In genomic region chr5:52808316-52808901, GRCh38 we compare ENCODE assay signal across 24 cellular contexts. TPM values are rescaled to one million over a fixed set of nuclear protein-coding genes. Genes with fewer than 3 reads are reported as not detected.
DNase-seq lines count a peak whose midpoint lies in the region; ATAC-seq, FAIRE-seq and TF ChIP-seq lines count a peak whose summit lies in the region.
"Had no signal": no experiment of that assay in that cellular context is flagged by ENCODE, and none has a peak within 500 bp of the region (broad histone marks: within the 10 kb centered on the region; RNA-seq: fewer than 3 reads in every experiment).

No MANE protein-coding gene starts in this region.

- ATAC-seq in pancreas (peak in 1 of 4 donors; percentile 42), esophagus mucosa (no peak)
- ATAC-seq: activated CD8-positive, alpha-beta memory T cell treated with anti-CD3 and anti-CD28 coated beads, Interleukin-2, amount 10 ng/mL, durations not matched to agents 7 days and 5 days; activated naive CD4-positive, alpha-beta T cell treated with anti-CD3 and anti-CD28 coated beads, Interleukin-2, amount 50 U/mL, for 72 hours; activated T-helper 17 cell treated with anti-CD3 and anti-CD28 coated beads, Interleukin-2, amount 50 U/mL, for 72 hours; T-helper 17 cell; upper lobe of right lung had no signal

- no peak overlapping the region for H2AFZ ChIP-seq in astrocyte (ENCODE audit: low read depth, low read length)

- H3K4me3 Mint-ChIP-seq in astrocyte (ENCODE audit: unreplicated experiment) (no peak overlapping the region), CD14-positive monocyte (no peak overlapping the region)
- H3K4me3 Mint-ChIP-seq: activated CD4-positive, alpha-beta T cell treated with anti-CD3 and anti-CD28 coated beads, Interleukin-2, amount 10 ng/mL, durations not matched to agents 7 days and 5 days; activated CD8-positive, alpha-beta memory T cell treated with anti-CD3 and anti-CD28 coated beads, Interleukin-2, amount 10 ng/mL, durations not matched to agents 7 days and 5 days; activated T-helper 17 cell treated with anti-CD3 and anti-CD28 coated beads, Interleukin-2, amount 50 U/mL, for 72 hours; brain; endodermal cell; IgD-negative memory B cell; T-helper 17 cell had no signal

- H3K4me3 ChIP-seq in astrocyte (ENCODE audit: insufficient read depth, low read depth, low read length) (no peak overlapping the region), pancreas (no peak overlapping the region), Peyer's patch (no peak overlapping the region)
- H3K4me3 ChIP-seq: lower lobe of right lung, upper lobe of right lung had no signal

- TF ChIP-seq POLR2A in Peyer's patch (IDR thresholded peaks at IDR 0.05), result no peak

- WGBS in pancreas, 2 donors, result 53 to 68% methylated on average over 2 of the region's 2 CpGs

- H4K20me1 ChIP-seq in astrocyte (ENCODE audit: insufficient read depth, low read length), result peaks cover 17% of the 10 kb centered on the region

- H3K27ac Mint-ChIP-seq in astrocyte (ENCODE audit: unreplicated experiment) (no peak overlapping the region), CD14-positive monocyte (peak overlapping the region in 1 of 7 donors; percentile 99)
- H3K27ac Mint-ChIP-seq: activated CD4-positive, alpha-beta T cell treated with anti-CD3 and anti-CD28 coated beads, Interleukin-2, amount 10 ng/mL, durations not matched to agents 7 days and 5 days; activated naive CD4-positive, alpha-beta T cell treated with anti-CD3 and anti-CD28 coated beads, Interleukin-2, amount 50 U/mL, for 72 hours; activated T-helper 17 cell treated with anti-CD3 and anti-CD28 coated beads, Interleukin-2, amount 50 U/mL, for 72 hours; brain; endodermal cell; IgD-negative memory B cell; T-helper 17 cell had no signal

- DNase-seq in EH (ENCODE audit: low read depth), result peak; percentile 72
- DNase-seq in astrocyte (ENCODE audit: low read depth), result peak; percentile 57
- peak; percentile 78 for DNase-seq in iris pigment epithelial cell (ENCODE audit: low read depth)
- DNase-seq in pancreas, result no peak
- DNase-seq in Peyer's patch, result no peak
- no peak for DNase-seq in stimulated activated CD4-positive, alpha-beta T cell treated with anti-CD3 and anti-CD28 coated beads, Interleukin-12 subunit alpha, Interleukin-12 subunit beta, amount 100 ng/mL, for 4 hours
- no peak for DNase-seq in CD14-positive monocyte (ENCODE audit: low spot score)
- DNase-seq: activated CD4-positive, alpha-beta T cell treated with anti-CD3 and anti-CD28 coated beads, Interleukin-2, amount 10 ng/mL, durations not matched to agents 7 days and 5 days; activated CD8-positive, alpha-beta memory T cell treated with anti-CD3 and anti-CD28 coated beads, Interleukin-2, amount 10 ng/mL, durations not matched to agents 7 days and 5 days; Caco-2; endodermal cell; GOT3; lower lobe of right lung; NCI-H510A; nucleus accumbens; T-helper 17 cell; upper lobe of right lung had no signal

- no peaks in the 10 kb centered on the region for H3K27me3 Mint-ChIP-seq in astrocyte (ENCODE audit: low read depth, unreplicated experiment)
- no peaks in the 10 kb centered on the region for H3K27me3 Mint-ChIP-seq in CD14-positive monocyte (ENCODE audit: low read depth in 3 of 3)
- H3K27me3 Mint-ChIP-seq: activated CD8-positive, alpha-beta memory T cell treated with anti-CD3 and anti-CD28 coated beads, Interleukin-2, amount 10 ng/mL, durations not matched to agents 7 days and 5 days; activated T-helper 17 cell treated with anti-CD3 and anti-CD28 coated beads, Interleukin-2, amount 50 U/mL, for 72 hours; IgD-negative memory B cell; T-helper 17 cell had no signal

- H3K27me3 ChIP-seq in astrocyte (ENCODE audit: insufficient read depth, low read length), result no peaks in the 10 kb centered on the region
- H3K27me3 ChIP-seq in pancreas, result no peaks in the 10 kb centered on the region
- H3K27me3 ChIP-seq in Peyer's patch, result no peaks in the 10 kb centered on the region
- H3K27me3 ChIP-seq: upper lobe of right lung had no signal

- no peak for TF ChIP-seq CTCF in astrocyte (IDR thresholded peaks at IDR 0.05; ENCODE audit: insufficient read depth, low read depth, low read length)
- no peak for TF ChIP-seq CTCF in pancreas (IDR thresholded peaks at IDR 0.05)
- no peak for TF ChIP-seq CTCF in Peyer's patch (IDR thresholded peaks at IDR 0.05)
- TF ChIP-seq CTCF in CD14-positive monocyte (IDR thresholded peaks at IDR 0.05), result no peak

- H3K4me1 Mint-ChIP-seq in astrocyte (ENCODE audit: low read depth, unreplicated experiment) (peaks cover 45% of the 10 kb centered on the region), CD14-positive monocyte (peaks cover 51% of the 10 kb centered on the region)

- H3K27ac ChIP-seq in astrocyte (ENCODE audit: low read depth, low read length) (no peak overlapping the region), pancreas (no peak overlapping the region), Peyer's patch (peak overlapping the region in 2 of 4 donors; percentile 37 to 58)
- H3K27ac ChIP-seq: lower lobe of right lung, upper lobe of right lung, VCaP had no signal

- FAIRE-seq in astrocyte (lab: Jason Lieb, UNC) (peak; percentile 39), pancreas (lab: Jason Lieb, UNC) (peak; percentile 85)
- FAIRE-seq: colon had no signal

- H3K9me3 Mint-ChIP-seq in astrocyte (ENCODE audit: unreplicated experiment) (no peaks in the 10 kb centered on the region), CD14-positive monocyte (peaks cover 0 to 3% (median 0%) of the 10 kb centered on the region in 7 donors)
- H3K9me3 Mint-ChIP-seq: activated CD4-positive, alpha-beta T cell treated with anti-CD3 and anti-CD28 coated beads, Interleukin-2, amount 10 ng/mL, durations not matched to agents 7 days and 5 days; activated naive CD4-positive, alpha-beta T cell treated with anti-CD3 and anti-CD28 coated beads, Interleukin-2, amount 50 U/mL, for 72 hours; activated T-helper 17 cell treated with anti-CD3 and anti-CD28 coated beads, Interleukin-2, amount 50 U/mL, for 72 hours; brain; endodermal cell had no signal

- H3K4me1 ChIP-seq in astrocyte (ENCODE audit: insufficient read depth, low read length) (peaks cover 23% of the 10 kb centered on the region), pancreas (peaks cover 0 to 3% (median 0%) of the 10 kb centered on the region in 3 donors), Peyer's patch (peaks cover 0 to 20% (median 0%) of the 10 kb centered on the region in 4 donors)

- no peak overlapping the region for H3K4me2 ChIP-seq in astrocyte (ENCODE audit: low read length)

- intact Hi-C loops in pancreas (cut with DNase I) (no loop called here), CD14-positive monocyte (cut with micrococcal nuclease) (no loop called here)

- H3K9me3 ChIP-seq in astrocyte (ENCODE audit: insufficient read depth, low read depth, low read length) (no peaks in the 10 kb centered on the region), pancreas (no peaks in the 10 kb centered on the region), Peyer's patch (no peaks in the 10 kb centered on the region)
- H3K9me3 ChIP-seq: Caco-2, lower lobe of right lung, upper lobe of right lung had no signal

- peaks cover 26% of the 10 kb centered on the region for H3K79me2 ChIP-seq in astrocyte (ENCODE audit: insufficient read depth, low read length)

- no peak overlapping the region for H3K9ac ChIP-seq in astrocyte (ENCODE audit: low read length)

- peaks cover 5% of the 10 kb centered on the region for H3K36me3 Mint-ChIP-seq in astrocyte (ENCODE audit: low read depth, unreplicated experiment)
- H3K36me3 Mint-ChIP-seq in CD14-positive monocyte, result peaks cover 3 to 4% of the 10 kb centered on the region in 2 donors

- H3K36me3 ChIP-seq in astrocyte (ENCODE audit: insufficient read depth, low read length) (peaks cover 2% of the 10 kb centered on the region), pancreas (no peaks in the 10 kb centered on the region), Peyer's patch (no peaks in the 10 kb centered on the region)
- H3K36me3 ChIP-seq: lower lobe of right lung, upper lobe of right lung had no signal

RNA-seq across cellular contexts. Expression of gene ITGA1, which starts 20.7 kb away (rescaled TPM):
- total RNA-seq in astrocyte (73.7 and 83.1 TPM in 2 replicates), pancreas (10 to 100 TPM in 2 of 6 donors, 1 to 10 TPM in 4; 3.2 to 18.3 (median 6.5) TPM), Peyer's patch (10 to 100 TPM; 21.2 to 49.5 (median 43.1) TPM), esophagus mucosa (5.1 TPM)
- polyA plus RNA-seq in pancreas (1 to 10 TPM; 1.9 to 4.3 TPM), CD14-positive monocyte (under 1 TPM; 0.79 to 0.89 TPM)
- polyA plus RNA-seq: IgD-negative memory B cell had no signal

RNA-seq across cellular contexts. Expression of gene PELO, which starts 20.7 kb away (rescaled TPM):
- 75.2 and 75.8 TPM in 2 replicates for total RNA-seq in astrocyte
- total RNA-seq in pancreas, result 10 to 100 TPM in 2 of 6 donors, 1 to 10 TPM in 4; 6.0 to 12.2 (median 8.2) TPM
- 1 to 10 TPM; 2.0 to 7.3 TPM for polyA plus RNA-seq in pancreas
- total RNA-seq in Peyer's patch, result 10 to 100 TPM; 10.2 to 22.3 (median 12.9) TPM
- 7.6 TPM for total RNA-seq in esophagus mucosa
- 1 to 10 TPM; 1.8 to 2.1 TPM for polyA plus RNA-seq in CD14-positive monocyte

Comparison
In these comparisons a context has a peak if more than half of its experiments do, and no peak if none do; other contexts are left out.
1. DNase-seq: peak in EH (single experiment), astrocyte (single experiment) and iris pigment epithelial cell (single experiment); none in pancreas (0 of 6), Peyer's patch (0 of 3), stimulated activated CD4-positive, alpha-beta T cell treated with anti-CD3 and anti-CD28 coated beads, Interleukin-12 subunit alpha, Interleukin-12 subunit beta, amount 100 ng/mL, for 4 hours (single experiment) and CD14-positive monocyte (single experiment).